Comparison of ENCODE assay signal across 4 cellular contexts in the genomic region with DNA sequence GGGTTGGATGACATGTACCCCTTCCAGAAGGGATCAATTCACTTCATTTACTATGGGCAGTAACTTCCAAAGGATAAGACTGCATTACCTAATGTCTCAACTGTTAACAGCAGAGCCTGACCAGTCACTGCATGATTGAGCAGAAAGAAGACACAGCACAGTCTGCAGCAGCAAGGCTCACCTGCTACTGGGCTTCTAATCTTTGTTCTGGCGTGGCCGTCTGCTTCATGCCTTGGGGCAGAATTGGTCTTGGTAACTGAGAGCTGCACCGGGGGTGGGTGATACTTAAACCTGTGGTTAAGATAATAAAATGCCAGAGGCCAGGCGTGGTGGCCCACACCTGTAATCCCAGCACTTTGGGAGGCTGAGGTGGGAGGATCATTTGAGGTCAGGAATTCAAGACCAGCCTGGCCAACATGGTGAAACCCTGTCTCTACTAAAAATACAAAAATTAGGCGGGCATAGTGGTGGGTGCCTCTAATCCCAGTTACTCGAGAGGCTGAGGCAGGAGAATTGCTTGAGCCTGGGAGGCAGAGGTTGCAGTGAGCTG. TPM values are rescaled to one million over a fixed set of nuclear protein-coding genes. Genes with fewer than 3 reads are reported as not detected.
"Had no signal": no experiment of that assay in that cellular context is flagged by ENCODE, and none has a peak within 500 bp of the region (broad histone marks: within the 10 kb centered on the region; RNA-seq: fewer than 3 reads in every experiment).

No MANE protein-coding gene starts in this region.

RNA-seq across cellular contexts. Expression of gene MMRN2, which starts 23.2 kb away (rescaled TPM):
- total RNA-seq: activated CD8-positive, alpha-beta T cell treated with anti-CD3 and anti-CD28 coated beads, Interleukin-2, amount 10 ng/mL, durations not matched to agents 7 days and 5 days; activated naive CD8-positive, alpha-beta T cell treated with anti-CD3 and anti-CD28 coated beads, Interleukin-2, amount 10 ng/mL, durations not matched to agents 7 days and 5 days; T-helper 1 cell treated with Interleukin-12 subunit alpha and Interleukin-12 subunit beta and Interleukin-4 antibody, amounts not matched to agents 30 ng/mL and 1 ng/mL, for 36 hours had no signal

RNA-seq across cellular contexts. Expression of gene SNCG, which starts 24.2 kb away (rescaled TPM):
- total RNA-seq: activated CD8-positive, alpha-beta T cell treated with anti-CD3 and anti-CD28 coated beads, Interleukin-2, amount 10 ng/mL, durations not matched to agents 7 days and 5 days; activated naive CD8-positive, alpha-beta T cell treated with anti-CD3 and anti-CD28 coated beads, Interleukin-2, amount 10 ng/mL, durations not matched to agents 7 days and 5 days had no signal

RNA-seq across cellular contexts. Expression of gene ADIRF, which starts 34.0 kb away (rescaled TPM):
- total RNA-seq: activated CD8-positive, alpha-beta T cell treated with anti-CD3 and anti-CD28 coated beads, Interleukin-2, amount 10 ng/mL, durations not matched to agents 7 days and 5 days; activated naive CD8-positive, alpha-beta T cell treated with anti-CD3 and anti-CD28 coated beads, Interleukin-2, amount 10 ng/mL, durations not matched to agents 7 days and 5 days; SJSA1; T-helper 1 cell treated with Interleukin-12 subunit alpha and Interleukin-12 subunit beta and Interleukin-4 antibody, amounts not matched to agents 30 ng/mL and 1 ng/mL, for 36 hours had no signal
